Comparison of ENCODE assay signal across 8 cellular contexts in the genomic region with DNA sequence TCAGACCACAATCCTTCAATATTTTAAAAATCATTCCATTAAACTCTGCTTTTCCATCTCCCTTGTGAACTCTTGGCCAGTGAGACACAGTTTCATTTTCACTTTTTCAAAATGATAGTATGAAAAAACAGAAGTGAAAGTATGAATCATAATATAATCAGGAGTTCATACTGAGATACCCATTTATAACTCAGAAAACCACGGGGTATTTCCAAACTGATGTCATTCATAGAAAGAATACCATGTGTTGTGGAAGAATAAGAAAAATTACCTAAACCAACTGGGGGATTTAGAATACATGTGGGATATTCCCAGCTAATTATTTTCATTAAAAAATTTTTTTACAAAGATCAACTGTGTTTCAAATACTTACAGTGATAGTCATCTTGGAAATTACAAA.
DNase-seq lines count a peak whose midpoint lies in the region; ATAC-seq and TF ChIP-seq lines count a peak whose summit lies in the region.

No MANE protein-coding gene starts in this region.

- H3K4me3 ChIP-seq in GM12865 (ENCODE audit: low read depth, low read length) (peak overlapping the region; percentile 52), osteoblast (ENCODE audit: insufficient read depth, low read length) (no peak overlapping the region), left ventricle myocardium inferior (no peak overlapping the region)

- TF ChIP-seq CTCF in GM12865 (IDR thresholded peaks at IDR 0.05; ENCODE audit: insufficient read depth, low read depth, low read length, missing control alignments) (no peak), osteoblast (IDR thresholded peaks at IDR 0.05; ENCODE audit: extremely low read depth, low read depth, low read length) (no peak), left ventricle myocardium inferior (IDR thresholded peaks at IDR 0.05; ENCODE audit: borderline replicate concordance) (no peak)

- peak; percentile 46 for ATAC-seq in GM21717 (IDR thresholded peaks at IDR 0.05; ENCODE audit: unreplicated experiment)

- H3K79me2 ChIP-seq in osteoblast (ENCODE audit: insufficient read depth, low read length): no peaks in the 10 kb centered on the region

- no peaks in the 10 kb centered on the region for H3K9me3 ChIP-seq in osteoblast (ENCODE audit: low read depth, low read length)
- no peaks in the 10 kb centered on the region for H3K9me3 ChIP-seq in left ventricle myocardium inferior (replicated peaks)

- H3K27me3 ChIP-seq in osteoblast (ENCODE audit: insufficient read depth, low read length) (no peaks in the 10 kb centered on the region), left ventricle myocardium inferior (ENCODE audit: low read depth) (no peaks in the 10 kb centered on the region)

- H4K20me1 ChIP-seq in osteoblast (ENCODE audit: insufficient read depth, low read length): no peaks in the 10 kb centered on the region

- H2AFZ ChIP-seq in osteoblast (ENCODE audit: low read length): no peak overlapping the region

- intact Hi-C loops in left ventricle myocardium inferior (cut with micrococcal nuclease): no loop called here

- DNase-seq in GM12865 (ENCODE audit: low read depth) (peak; percentile 87), Kasumi-1 (lab: John Stamatoyannopoulos, UW) (peak; percentile 39 to 60), astrocyte of the hippocampus (ENCODE audit: low read depth, low spot score) (peak; percentile 60), osteoblast (ENCODE audit: insufficient read length, low spot score, missing footprints) (peak; percentile 42), NCI-H345 (lab: John Stamatoyannopoulos, UW) (no peak), NCI-H1417 treated with DMSO at 0.1 percent for 48 hours (lab: John Stamatoyannopoulos, UW) (no peak), left ventricle myocardium inferior (no peak)

- H3K4me2 ChIP-seq in osteoblast (ENCODE audit: insufficient read depth, low read length): peak overlapping the region; percentile 60

- no peaks in the 10 kb centered on the region for H3K36me3 ChIP-seq in osteoblast (ENCODE audit: insufficient read depth, low read length)
- no peaks in the 10 kb centered on the region for H3K36me3 ChIP-seq in left ventricle myocardium inferior

- H3K27ac ChIP-seq in osteoblast (ENCODE audit: low read depth, low read length) (no peak overlapping the region), left ventricle myocardium inferior (replicated peaks) (no peak overlapping the region)

- H3K4me1 ChIP-seq in osteoblast (ENCODE audit: insufficient read depth, low read length) (peaks cover 14% of the 10 kb centered on the region), left ventricle myocardium inferior (peaks cover 9% of the 10 kb centered on the region)

Comparison
In these comparisons a context has a peak if more than half of its experiments do, and no peak if none do; other contexts are left out.
1. DNase-seq: peak in GM12865 (single experiment), Kasumi-1 (2 of 2), astrocyte of the hippocampus (single experiment) and osteoblast (single experiment); none in NCI-H345 (single experiment), NCI-H1417 treated with DMSO at 0.1 percent for 48 hours (single experiment) and left ventricle myocardium inferior (single experiment).